In the genomic region with DNA sequence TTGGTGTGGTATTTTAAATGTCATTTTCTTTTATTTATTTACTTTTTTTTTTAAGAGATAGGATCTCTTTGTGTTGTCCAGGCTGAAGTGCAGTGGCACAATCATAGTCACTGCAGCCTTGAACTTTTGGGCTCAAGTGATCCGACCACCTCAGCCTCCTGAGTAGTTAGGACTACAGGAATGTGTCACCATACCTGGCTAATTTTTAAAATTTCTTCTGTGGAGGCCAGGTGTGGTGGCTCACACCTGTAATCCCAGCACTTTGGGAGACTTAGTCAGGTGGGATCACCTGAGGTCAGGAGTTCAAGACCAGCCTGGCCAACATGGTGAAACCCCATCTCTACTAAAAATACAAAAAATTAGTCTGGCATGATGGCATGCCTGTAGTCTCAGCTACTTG, we compare ENCODE assay signal across 9 cellular contexts. TPM values are rescaled to one million over a fixed set of nuclear protein-coding genes. Genes with fewer than 3 reads are reported as not detected.
"Had no signal": no experiment of that assay in that cellular context is flagged by ENCODE, and none has a peak within 500 bp of the region (broad histone marks: within the 10 kb centered on the region; RNA-seq: fewer than 3 reads in every experiment).

No MANE protein-coding gene starts in this region.

- H3K4me3 ChIP-seq: GM12878 had no signal

- ATAC-seq: GM12878 had no signal

- DNase-seq: GDM1, GF-D8 had no signal

- FAIRE-seq: G401.6, GM12878, GM12891, GM12892, GM18507, GM19239 had no signal

RNA-seq across cellular contexts. Expression of gene ZNF512, which starts 33.5 kb away (rescaled TPM):
- total RNA-seq: G401 had no signal

RNA-seq across cellular contexts. Expression of gene GCKR, which starts 52.7 kb away (rescaled TPM):
- total RNA-seq: G401, GM12878 had no signal
- polyA plus RNA-seq: GM12878 had no signal

RNA-seq across cellular contexts. Expression of gene FNDC4, which starts 54.3 kb away (rescaled TPM):
- polyA plus RNA-seq: GM12878 had no signal
